8 cellular contexts compared by ENCODE assay signal in genomic region chr9:129036923-129037766, GRCh38. TPM values are rescaled to one million over a fixed set of nuclear protein-coding genes. Genes with fewer than 3 reads are reported as not detected.
DNase-seq lines count a peak whose midpoint lies in the region; ATAC-seq and FAIRE-seq lines count a peak whose summit lies in the region.

No MANE protein-coding gene starts in this region.

- peak overlapping the region; percentile 93 for H3K4me3 Mint-ChIP-seq in activated T-helper 17 cell treated with anti-CD3 and anti-CD28 coated beads, Interleukin-2, amount 50 U/mL, for 72 hours

- H3K4me1 ChIP-seq in iPS DF 6.9 (ENCODE audit: control insufficient read depth, insufficient read depth, low read length) = 0 out of 2 replicates have a peak, but pooled peaks cover 3% of the 10 kb centered on the region
- no peaks in the 10 kb centered on the region for H3K4me1 ChIP-seq in small intestine (ENCODE audit: control insufficient read depth in 2 of 2, insufficient read depth in 1 of 2, low read depth in 1 of 2, low read length in 1 of 2)

- H3K36me3 ChIP-seq in iPS DF 6.9 (ENCODE audit: control insufficient read depth, insufficient read depth, low read length) (peaks cover 5% of the 10 kb centered on the region), small intestine (ENCODE audit: control insufficient read depth in 2 of 2, insufficient read depth in 2 of 2, low read length in 2 of 2) (peaks cover 0 to 7% of the 10 kb centered on the region in 2 donors)

- ATAC-seq in HG02678 (IDR thresholded peaks at IDR 0.05; ENCODE audit: unreplicated experiment) = peak; percentile 1
- no peak for ATAC-seq in activated T-helper 17 cell treated with anti-CD3 and anti-CD28 coated beads, Interleukin-2, amount 50 U/mL, for 72 hours (replicated peaks)

- WGBS in iPS DF 6.9 (ENCODE audit: insufficient coverage, insufficient read length) = no CpG with 5 or more reads among the region's 32 CpGs
- WGBS in small intestine, 3 donors = 7 to 11% (median 11%) methylated on average over 31 to 32 of the region's 32 CpGs

- intact Hi-C loops in head of caudate nucleus (cut with DNase I) = no loop called here

- no peaks in the 10 kb centered on the region for H3K9me3 Mint-ChIP-seq in activated T-helper 17 cell treated with anti-CD3 and anti-CD28 coated beads, Interleukin-2, amount 50 U/mL, for 72 hours

- peaks cover 8% of the 10 kb centered on the region for H3K4me1 Mint-ChIP-seq in activated T-helper 17 cell treated with anti-CD3 and anti-CD28 coated beads, Interleukin-2, amount 50 U/mL, for 72 hours

- peaks cover 8% of the 10 kb centered on the region for H3K36me3 Mint-ChIP-seq in activated T-helper 17 cell treated with anti-CD3 and anti-CD28 coated beads, Interleukin-2, amount 50 U/mL, for 72 hours (ENCODE audit: low read depth)

- H3K9me3 ChIP-seq in iPS DF 6.9 (ENCODE audit: control insufficient read depth, insufficient read depth, low read length) (no peaks in the 10 kb centered on the region), small intestine (ENCODE audit: control insufficient read depth, low read depth) (no peaks in the 10 kb centered on the region)

- H3K27ac Mint-ChIP-seq in activated T-helper 17 cell treated with anti-CD3 and anti-CD28 coated beads, Interleukin-2, amount 50 U/mL, for 72 hours = peak overlapping the region; percentile 87

- FAIRE-seq in small intestine (lab: Jason Lieb, UNC) (no peak), RCC 7860 (lab: Jason Lieb, UNC) (no peak)

- H3K27me3 Mint-ChIP-seq in activated T-helper 17 cell treated with anti-CD3 and anti-CD28 coated beads, Interleukin-2, amount 50 U/mL, for 72 hours = no peaks in the 10 kb centered on the region

- H3K27me3 ChIP-seq in iPS DF 6.9 (ENCODE audit: control insufficient read depth, insufficient read depth, low read length) (no peaks in the 10 kb centered on the region), small intestine (ENCODE audit: control insufficient read depth in 2 of 2, insufficient read depth in 2 of 2, low read length in 2 of 2) (no peaks in the 10 kb centered on the region)

- H3K27ac ChIP-seq in iPS DF 6.9 (ENCODE audit: low read length) (no peak overlapping the region), small intestine (ENCODE audit: low read depth in 1 of 2, low read length in 1 of 2) (peak overlapping the region; percentile 69 to 90)

- H3K4me3 ChIP-seq in iPS DF 6.9 (ENCODE audit: low read length) = peak overlapping the region; percentile 98
- H3K4me3 ChIP-seq in small intestine (ENCODE audit: low read depth in 1 of 2, low read length in 2 of 2) = peak overlapping the region; percentile 85 to 95

- DNase-seq in iPS DF 6.9 (ENCODE audit: low read depth, low spot score) (no peak), small intestine (peak; percentile 21), NCI-H226 (no peak), NCI-H128 (lab: John Stamatoyannopoulos, UW; ENCODE audit: unreplicated experiment) (no peak), RCC 7860 (ENCODE audit: low spot score) (no peak), head of caudate nucleus (no peak)

RNA-seq across cellular contexts. Expression of gene MIGA2, which starts 0.7 kb away (rescaled TPM):
- total RNA-seq in activated T-helper 17 cell treated with anti-CD3 and anti-CD28 coated beads, Interleukin-2, amount 50 U/mL, for 72 hours = 10 to 100 TPM; 23.8 to 35.0 TPM
- 100 to 1,000 TPM in 1 of 3 donors, 10 to 100 TPM in 2; 33.9 to 127 (median 88.1) TPM for polyA plus RNA-seq in small intestine

RNA-seq across cellular contexts. Expression of gene SH3GLB2, which starts 9.0 kb away (rescaled TPM):
- total RNA-seq in activated T-helper 17 cell treated with anti-CD3 and anti-CD28 coated beads, Interleukin-2, amount 50 U/mL, for 72 hours = 10 to 100 TPM; 57.7 to 76.0 TPM
- polyA plus RNA-seq in small intestine = 100 to 1,000 TPM in 1 of 3 donors, 10 to 100 TPM in 2; 88.6 to 112 (median 96.1) TPM

RNA-seq across cellular contexts. Expression of gene DOLPP1, which starts 43.8 kb away (rescaled TPM):
- 10 to 100 TPM; 12.3 to 20.8 TPM for total RNA-seq in activated T-helper 17 cell treated with anti-CD3 and anti-CD28 coated beads, Interleukin-2, amount 50 U/mL, for 72 hours
- 10 to 100 TPM; 28.4 to 34.9 (median 28.6) TPM for polyA plus RNA-seq in small intestine
